In the genomic region with DNA sequence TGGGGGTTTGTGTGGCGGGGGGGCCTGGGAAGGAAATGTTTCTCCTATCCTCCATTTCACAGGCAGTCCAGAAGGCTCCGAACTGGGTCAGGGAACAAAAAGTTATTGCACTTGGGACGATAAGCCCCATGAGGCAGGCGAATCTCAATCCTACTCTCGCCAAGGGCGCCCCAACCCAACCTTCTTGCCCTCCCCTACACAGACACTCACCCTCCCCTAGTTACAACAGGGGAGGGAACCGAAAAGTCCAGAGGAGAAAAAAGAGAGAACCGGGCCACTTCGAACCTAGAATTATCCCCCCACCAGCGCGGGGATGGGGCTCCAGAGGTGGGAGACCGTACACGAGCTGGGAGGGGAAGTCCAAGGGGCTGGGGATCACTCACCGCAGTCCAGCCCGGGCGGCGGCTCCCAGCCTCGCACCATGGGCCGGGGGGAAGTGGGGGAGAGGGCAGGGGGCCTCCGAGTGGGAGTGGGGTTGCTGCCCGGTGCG, we compare ENCODE assay signal across 1 cellular context.
TF ChIP-seq lines count a peak whose summit lies in the region.

No MANE protein-coding gene starts in this region.

TF ChIP-seq in HEK293, 187 proteins besides CTCF, POLR2A, EP300 and RAD21 (continued from another document):
- TF ChIP-seq, protein P1, sequence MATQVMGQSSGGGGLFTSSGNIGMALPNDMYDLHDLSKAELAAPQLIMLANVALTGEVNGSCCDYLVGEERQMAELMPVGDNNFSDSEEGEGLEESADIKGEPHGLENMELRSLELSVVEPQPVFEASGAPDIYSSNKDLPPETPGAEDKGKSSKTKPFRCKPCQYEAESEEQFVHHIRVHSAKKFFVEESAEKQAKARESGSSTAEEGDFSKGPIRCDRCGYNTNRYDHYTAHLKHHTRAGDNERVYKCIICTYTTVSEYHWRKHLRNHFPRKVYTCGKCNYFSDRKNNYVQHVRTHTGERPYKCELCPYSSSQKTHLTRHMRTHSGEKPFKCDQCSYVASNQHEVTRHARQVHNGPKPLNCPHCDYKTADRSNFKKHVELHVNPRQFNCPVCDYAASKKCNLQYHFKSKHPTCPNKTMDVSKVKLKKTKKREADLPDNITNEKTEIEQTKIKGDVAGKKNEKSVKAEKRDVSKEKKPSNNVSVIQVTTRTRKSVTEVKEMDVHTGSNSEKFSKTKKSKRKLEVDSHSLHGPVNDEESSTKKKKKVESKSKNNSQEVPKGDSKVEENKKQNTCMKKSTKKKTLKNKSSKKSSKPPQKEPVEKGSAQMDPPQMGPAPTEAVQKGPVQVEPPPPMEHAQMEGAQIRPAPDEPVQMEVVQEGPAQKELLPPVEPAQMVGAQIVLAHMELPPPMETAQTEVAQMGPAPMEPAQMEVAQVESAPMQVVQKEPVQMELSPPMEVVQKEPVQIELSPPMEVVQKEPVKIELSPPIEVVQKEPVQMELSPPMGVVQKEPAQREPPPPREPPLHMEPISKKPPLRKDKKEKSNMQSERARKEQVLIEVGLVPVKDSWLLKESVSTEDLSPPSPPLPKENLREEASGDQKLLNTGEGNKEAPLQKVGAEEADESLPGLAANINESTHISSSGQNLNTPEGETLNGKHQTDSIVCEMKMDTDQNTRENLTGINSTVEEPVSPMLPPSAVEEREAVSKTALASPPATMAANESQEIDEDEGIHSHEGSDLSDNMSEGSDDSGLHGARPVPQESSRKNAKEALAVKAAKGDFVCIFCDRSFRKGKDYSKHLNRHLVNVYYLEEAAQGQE (tag by site-specific recombination; IDR thresholded peaks at IDR 0.05) = no peak
